Comparison of ENCODE assay signal across 11 cellular contexts in genomic region chr3:177673105-177673804, GRCh38.
A peak's percentile ranks its signal among the peaks of the same experiment; 100 is the strongest.
DNase-seq lines count a peak whose midpoint lies in the region; ATAC-seq and TF ChIP-seq lines count a peak whose summit lies in the region.
"Had no signal": no experiment of that assay in that cellular context is flagged by ENCODE, and none has a peak within 500 bp of the region (broad histone marks: within the 10 kb centered on the region; RNA-seq: fewer than 3 reads in every experiment).

No MANE protein-coding gene starts in this region.

- peaks cover 9% of the 10 kb centered on the region for H3K4me1 Mint-ChIP-seq in WTC11

- H4K20me1 ChIP-seq in GM23248 (ENCODE audit: insufficient read depth): no peaks in the 10 kb centered on the region; the same call in 1 of the 2 replicates

- H3K9me3 Mint-ChIP-seq in WTC11: peaks cover 4% of the 10 kb centered on the region; the same call in 1 of the 2 replicates

- 2 to 7% methylated on average over 3 of the region's 3 CpGs for WGBS in GM23248 (ENCODE audit: low coverage in 1 of 2, low lambda C conversion rate in 2 of 2, missing lambda C conversion rate in 2 of 2), 2 experiments
- WGBS in heart left ventricle, 4 donors: 30 to 57% (median 54%) methylated on average over 3 of the region's 3 CpGs

- H3K4me3 Mint-ChIP-seq in WTC11: no peak overlapping the region

- H3K4me3 ChIP-seq in GM23248: no peak overlapping the region
- no peak overlapping the region for H3K4me3 ChIP-seq in heart left ventricle
- H3K4me3 ChIP-seq in retinal pigment epithelial cell (ENCODE audit: low read length): no peak overlapping the region
- H3K4me3 ChIP-seq: uterus had no signal

- in situ Hi-C loops in GM23248 (cut with MboI): no loop called here

- intact Hi-C loops in heart left ventricle (cut with DNase I): no loop called here

- CTCF ChIA-PET in WTC11 (lab: Charles Lee): no interaction called here

- no peaks in the 10 kb centered on the region for H3K9me2 ChIP-seq in GM23248 (ENCODE audit: insufficient read depth)

- peak; percentile 51 to 68 (median 52) for ATAC-seq in heart left ventricle
- no peak for ATAC-seq in WTC11
- no peak for ATAC-seq in HG02973 (IDR thresholded peaks at IDR 0.05; ENCODE audit: unreplicated experiment)
- ATAC-seq in GM19328 (IDR thresholded peaks at IDR 0.05; ENCODE audit: unreplicated experiment): no peak

- H3K27ac Mint-ChIP-seq in WTC11: no peak overlapping the region

- H3K27ac ChIP-seq in GM23248 (peak overlapping the region; percentile 75), heart left ventricle (peak overlapping the region in 3 of 12 donors; percentile 1 to 61 (median 40))
- H3K27ac ChIP-seq: uterus had no signal

- peak overlapping the region; percentile 42 for H2AFZ ChIP-seq in GM23248

- H3K27me3 ChIP-seq in GM23248 (replicated peaks; ENCODE audit: insufficient read depth): no peaks in the 10 kb centered on the region
- H3K27me3 ChIP-seq in heart left ventricle: no peaks in the 10 kb centered on the region
- H3K27me3 ChIP-seq: uterus had no signal

- peaks cover 3% of the 10 kb centered on the region for H3K27me3 Mint-ChIP-seq in WTC11 (ENCODE audit: low read depth)

- H3K79me2 ChIP-seq in GM23248 (ENCODE audit: insufficient read depth): no peaks in the 10 kb centered on the region

- H3K36me3 ChIP-seq in GM23248 (ENCODE audit: low read depth) (no peaks in the 10 kb centered on the region), heart left ventricle (no peaks in the 10 kb centered on the region)
- H3K36me3 ChIP-seq: uterus had no signal

- no peak for TF ChIP-seq POLR2A in heart left ventricle (IDR thresholded peaks at IDR 0.05)

- POLR2A ChIA-PET in WTC11 (lab: Charles Lee): no interaction called here

- peaks cover 6% of the 10 kb centered on the region; the same call in 1 of the 2 replicates for H3F3A ChIP-seq in GM23248 (ENCODE audit: insufficient read depth)

- TF ChIP-seq CTCF in heart left ventricle (IDR thresholded peaks at IDR 0.05) (no peak), retinal pigment epithelial cell (conservative IDR thresholded peaks at IDR 0.05; ENCODE audit: low read depth, low read length) (no peak), WTC11 (IDR thresholded peaks at IDR 0.05) (no peak)

- peak overlapping the region; percentile 32; the same call in 1 of the 2 replicates for H3K9ac ChIP-seq in GM23248

- no peaks in the 10 kb centered on the region for H3K9me3 ChIP-seq in GM23248 (ENCODE audit: low read depth)
- no peaks in the 10 kb centered on the region for H3K9me3 ChIP-seq in heart left ventricle
- H3K9me3 ChIP-seq: uterus had no signal

- H3K4me2 ChIP-seq in GM23248 (ENCODE audit: unreplicated experiment): peak overlapping the region; percentile 17

- H3K4me1 ChIP-seq in GM23248 (ENCODE audit: insufficient read depth) (peaks cover 15% of the 10 kb centered on the region), heart left ventricle (peaks cover 0 to 16% (median 10%) of the 10 kb centered on the region in 12 donors)
- H3K4me1 ChIP-seq: uterus had no signal

- DNase-seq in GM23248: peak; percentile 94
- peak; percentile 88 for DNase-seq in amniotic epithelial cell (ENCODE audit: low read depth)
- DNase-seq in heart left ventricle: no peak
- DNase-seq in retinal pigment epithelial cell (ENCODE audit: low read depth): peak; percentile 19
- no peak for DNase-seq in WTC11 (ENCODE audit: low spot score)
- no peak for DNase-seq in occipital lobe (lab: John Stamatoyannopoulos, UW)
- DNase-seq: NCI-H226; stimulated activated CD4-positive, alpha-beta T cell treated with anti-CD3 and anti-CD28 coated beads, Interleukin-4, amount 100 ng/mL, for 24 hours; uterus had no signal

- no peaks in the 10 kb centered on the region for H3K36me3 Mint-ChIP-seq in WTC11

TF ChIP-seq in WTC11, 78 proteins besides CTCF, POLR2A, EP300 and RAD21 (continues in another document):
- TF ChIP-seq TCF7 (CRISPR knock-in tag; IDR thresholded peaks at IDR 0.05; ENCODE audit: low read depth) (no peak), PREB (CRISPR knock-in tag; IDR thresholded peaks at IDR 0.05; ENCODE audit: borderline replicate concordance) (no peak), CREB1 (CRISPR knock-in tag; IDR thresholded peaks at IDR 0.05) (no peak), ZNF219 (CRISPR knock-in tag; IDR thresholded peaks at IDR 0.05; ENCODE audit: borderline replicate concordance) (no peak), E2F4 (CRISPR knock-in tag; IDR thresholded peaks at IDR 0.05; ENCODE audit: borderline replicate concordance, low read depth) (no peak), ESRRA (CRISPR knock-in tag; IDR thresholded peaks at IDR 0.05; ENCODE audit: borderline replicate concordance) (no peak), MYBL2 (CRISPR knock-in tag; IDR thresholded peaks at IDR 0.05) (no peak), FOXP1 (CRISPR knock-in tag; IDR thresholded peaks at IDR 0.05; ENCODE audit: borderline replicate concordance) (no peak), RORB (CRISPR knock-in tag; IDR thresholded peaks at IDR 0.05) (no peak), ZNF532 (CRISPR knock-in tag; IDR thresholded peaks at IDR 0.05; ENCODE audit: borderline replicate concordance) (no peak), ZMAT4 (CRISPR knock-in tag; IDR thresholded peaks at IDR 0.05) (no peak), IRF1 (CRISPR knock-in tag; IDR thresholded peaks at IDR 0.05) (no peak), PRRX2 (CRISPR knock-in tag; IDR thresholded peaks at IDR 0.05) (no peak), ERG (CRISPR knock-in tag; IDR thresholded peaks at IDR 0.05) (no peak)

Comparison
In these comparisons a context has a peak if more than half of its experiments do, and no peak if none do; other contexts are left out.
1. DNase-seq: peak in GM23248 (single experiment), amniotic epithelial cell (single experiment) and retinal pigment epithelial cell (single experiment); none in heart left ventricle (0 of 5), WTC11 (single experiment) and occipital lobe (single experiment).
2. ATAC-seq: peak in heart left ventricle (4 of 4); none in WTC11 (single experiment), HG02973 (single experiment) and GM19328 (single experiment).